Comparison of ENCODE assay signal across 8 cellular contexts in the genomic region with DNA sequence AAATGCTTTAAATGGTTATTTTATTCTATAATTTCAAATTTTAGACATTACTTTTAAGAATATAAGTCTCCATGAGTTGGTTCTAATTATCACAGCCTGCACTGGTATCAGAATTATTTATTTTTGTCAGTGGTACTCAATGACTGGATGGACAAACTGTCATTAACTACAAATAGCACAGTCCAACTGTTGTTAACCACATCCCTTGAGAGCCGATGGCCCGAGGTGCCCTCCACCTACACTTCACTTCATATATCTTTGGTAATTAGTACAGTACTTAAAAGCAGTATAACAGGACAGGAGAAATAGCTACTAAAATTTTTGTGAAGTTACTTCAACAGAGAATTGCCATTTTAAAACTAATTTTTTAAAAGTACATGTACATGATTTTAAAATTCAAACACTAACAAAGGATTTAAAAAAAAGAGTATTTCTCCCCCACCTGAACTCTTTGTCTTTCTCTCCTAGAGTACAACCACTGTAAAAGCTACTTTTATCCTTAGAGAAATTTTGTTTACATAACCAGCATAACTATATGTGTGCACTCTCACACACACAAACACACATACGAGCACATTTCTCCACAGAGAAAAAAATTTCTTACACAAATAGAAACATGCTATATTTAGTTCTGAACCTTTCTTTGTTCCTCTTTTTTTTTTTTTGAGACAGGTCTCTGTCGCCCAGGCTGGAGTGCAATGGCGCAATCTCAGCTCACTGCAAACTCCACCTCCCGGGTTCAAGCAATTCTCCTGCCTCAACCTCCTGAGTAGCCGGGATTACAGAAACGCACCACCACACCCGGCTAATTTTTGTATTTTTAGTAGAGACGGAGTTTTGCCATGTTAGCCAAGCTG. TPM values are rescaled to one million over a fixed set of nuclear protein-coding genes. Genes with fewer than 3 reads are reported as not detected.
DNase-seq lines count a peak whose midpoint lies in the region; ATAC-seq and TF ChIP-seq lines count a peak whose summit lies in the region.

No MANE protein-coding gene starts in this region.

- no peak overlapping the region for H2BK120ac ChIP-seq in neuronal stem cell (ENCODE audit: low read depth, low read length)

- H3K27ac ChIP-seq in CD4-positive, alpha-beta memory T cell (ENCODE audit: low read depth, low read length) = no peak overlapping the region
- H3K27ac ChIP-seq in breast epithelium (peak overlapping the region; percentile 29 to 63), neuronal stem cell (replicated peaks; ENCODE audit: low read length) (no peak overlapping the region)

- H3K4me1 Mint-ChIP-seq in CD4-positive, alpha-beta memory T cell = peaks cover 43 to 84% (median 63%) of the 10 kb centered on the region in 4 donors

- CTCF ChIA-PET in CD4-positive, alpha-beta memory T cell (lab: Charles Lee; ENCODE audit: partially characterized antibody) = interaction anchor here (1.2 to 1.8 kb wide), 3 partner anchors 7 to 43 kb away, joined by 3 to 5 read pairs (median 3); no protein-coding TSS in a partner anchor

- peaks cover 64% of the 10 kb centered on the region for H3K4me1 ChIP-seq in CD4-positive, alpha-beta memory T cell (ENCODE audit: insufficient read depth, low read length)
- H3K4me1 ChIP-seq in breast epithelium = peaks cover 0 to 10% of the 10 kb centered on the region in 2 donors
- H3K4me1 ChIP-seq in neuronal stem cell (ENCODE audit: control insufficient read depth in 2 of 2, insufficient read depth in 1 of 2, low read depth in 1 of 2, low read length in 2 of 2) = peaks cover 1% of the 10 kb centered on the region in 2 donors

- H4K8ac ChIP-seq in neuronal stem cell (ENCODE audit: low read depth, low read length) = no peak overlapping the region

- H3K27me3 Mint-ChIP-seq in CD4-positive, alpha-beta memory T cell = no peaks in the 10 kb centered on the region

- POLR2A ChIA-PET in CD4-positive, alpha-beta memory T cell (lab: Charles Lee; ENCODE audit: partially characterized antibody) = no interaction called here

- H4K91ac ChIP-seq in neuronal stem cell (ENCODE audit: low read depth, low read length, poor library complexity) = no peak overlapping the region

- H3K36me3 ChIP-seq in CD4-positive, alpha-beta memory T cell (ENCODE audit: insufficient read depth, low read length) = no peaks in the 10 kb centered on the region
- no peaks in the 10 kb centered on the region for H3K36me3 ChIP-seq in breast epithelium
- no peaks in the 10 kb centered on the region for H3K36me3 ChIP-seq in MG63
- peaks cover 2 to 6% of the 10 kb centered on the region in 2 donors for H3K36me3 ChIP-seq in neuronal stem cell (replicated peaks in 1 of 2; ENCODE audit: control insufficient read depth in 2 of 2, insufficient read depth in 2 of 2, low read length in 2 of 2)

- no peaks in the 10 kb centered on the region for H3K9me3 ChIP-seq in CD4-positive, alpha-beta memory T cell (ENCODE audit: control insufficient read depth in 1 of 2, low read length in 2 of 2)
- H3K9me3 ChIP-seq in breast epithelium = no peaks in the 10 kb centered on the region
- no peaks in the 10 kb centered on the region for H3K9me3 ChIP-seq in MG63
- peaks cover 2 to 3% of the 10 kb centered on the region in 2 donors for H3K9me3 ChIP-seq in neuronal stem cell (replicated peaks in 1 of 2; ENCODE audit: control insufficient read depth in 2 of 2, insufficient read depth in 1 of 2, low read depth in 1 of 2, low read length in 2 of 2)

- H3K9ac ChIP-seq in neuronal stem cell (ENCODE audit: low read depth, low read length, poor library complexity) = no peak overlapping the region

- DNase-seq in CD4-positive, alpha-beta memory T cell = no peak
- no peak for DNase-seq in breast epithelium (ENCODE audit: low spot score in 2 of 2)
- DNase-seq in MG63 = no peak
- DNase-seq in SW480 (ENCODE audit: low spot score) = no peak
- no peak for DNase-seq in neuronal stem cell (ENCODE audit: low spot score)
- DNase-seq in SHP77 (lab: John Stamatoyannopoulos, UW) = no peak

- no peaks in the 10 kb centered on the region for H3K27me3 ChIP-seq in CD4-positive, alpha-beta memory T cell (ENCODE audit: insufficient read depth, low read length)
- no peaks in the 10 kb centered on the region for H3K27me3 ChIP-seq in breast epithelium
- H3K27me3 ChIP-seq in MG63 = no peaks in the 10 kb centered on the region
- no peaks in the 10 kb centered on the region for H3K27me3 ChIP-seq in neuronal stem cell (ENCODE audit: control insufficient read depth in 3 of 3, insufficient read depth in 3 of 3, low read depth in 1 of 3, low read length in 3 of 3)

- H3K14ac ChIP-seq in neuronal stem cell (ENCODE audit: low read length) = no peak overlapping the region

- TF ChIP-seq POLR2A in breast epithelium (IDR thresholded peaks at IDR 0.05) = no peak

- no peak overlapping the region for H2AFZ ChIP-seq in neuronal stem cell (ENCODE audit: low read length)

- no peak overlapping the region for H2BK12ac ChIP-seq in neuronal stem cell (ENCODE audit: low read length)

- peak overlapping the region in 6 of 7 donors; percentile 67 to 92 (median 90) for H3K27ac Mint-ChIP-seq in CD4-positive, alpha-beta memory T cell

- no peak overlapping the region for H3K4ac ChIP-seq in neuronal stem cell (ENCODE audit: low read length)

- TF ChIP-seq CTCF in breast epithelium (IDR thresholded peaks at IDR 0.05) = no peak

- H2BK5ac ChIP-seq in neuronal stem cell (ENCODE audit: low read length) = no peak overlapping the region

- no peak overlapping the region for H3K23ac ChIP-seq in neuronal stem cell (ENCODE audit: low read depth, low read length, poor library complexity)

- no peak overlapping the region for H3K18ac ChIP-seq in neuronal stem cell (ENCODE audit: low read length)

- no peaks in the 10 kb centered on the region for H3K79me1 ChIP-seq in neuronal stem cell (ENCODE audit: low read depth, low read length)

- peaks cover 0 to 7% (median 0%) of the 10 kb centered on the region in 8 donors for H3K9me3 Mint-ChIP-seq in CD4-positive, alpha-beta memory T cell

- H2AK5ac ChIP-seq in neuronal stem cell (ENCODE audit: low read depth, low read length) = no peak overlapping the region

- peak overlapping the region in 1 of 2 donors; percentile 21 for H3K4me3 ChIP-seq in CD4-positive, alpha-beta memory T cell (ENCODE audit: low read length in 2 of 2)
- H3K4me3 ChIP-seq in breast epithelium = peak overlapping the region in 2 of 3 donors; percentile 26 to 36
- no peak overlapping the region for H3K4me3 ChIP-seq in MG63
- H3K4me3 ChIP-seq in neuronal stem cell (ENCODE audit: low read length in 2 of 2) = no peak overlapping the region

- no CpG with 5 or more reads among the region's 10 CpGs for WGBS in neuronal stem cell (ENCODE audit: extremely low coverage in 2 of 2, insufficient read length in 2 of 2, insufficient replicate concordance in 1 of 2), 2 donors

- no peak overlapping the region for H2BK15ac ChIP-seq in neuronal stem cell (ENCODE audit: low read length)

- H3K4me2 ChIP-seq in neuronal stem cell (ENCODE audit: insufficient read depth, low read length, poor library complexity, severe bottlenecking) = no peak overlapping the region

- H3K4me3 Mint-ChIP-seq in CD4-positive, alpha-beta memory T cell = peak overlapping the region in 7 of 8 donors; percentile 0 to 79 (median 60)

- H3K36me3 Mint-ChIP-seq in CD4-positive, alpha-beta memory T cell = peaks cover 36 to 52% of the 10 kb centered on the region in 2 donors

- ATAC-seq in GM19397 (IDR thresholded peaks at IDR 0.05; ENCODE audit: unreplicated experiment) (peak; percentile 52), HG03280 (IDR thresholded peaks at IDR 0.05; ENCODE audit: unreplicated experiment) (peak; percentile 65)

- intact Hi-C loops in CD4-positive, alpha-beta memory T cell (cut with micrococcal nuclease) = no loop called here
- intact Hi-C loops in breast epithelium (cut with DNase I; ENCODE audit: low total_unique reads) = no loop called here

RNA-seq across cellular contexts. Expression of gene TIFA, which starts 6.5 kb away (rescaled TPM):
- 10 to 100 TPM; 30.1 to 30.7 TPM for total RNA-seq in CD4-positive, alpha-beta memory T cell
- polyA plus RNA-seq in CD4-positive, alpha-beta memory T cell = 10 to 100 TPM; 49.7 to 54.2 TPM
- total RNA-seq in breast epithelium = 10 to 100 TPM in 2 of 3 donors, 1 to 10 TPM in 1; 2.6 to 27.1 (median 16.7) TPM
- total RNA-seq in MG63 (2014; rRNA removed; shearing (Covaris generic); ENCODE audit: low replicate concordance) = 4.1 and 7.6 TPM in 2 replicates
- 4.0 TPM for polyA plus RNA-seq in neuronal stem cell (2013, experiment 1 of 2)
- 4.7 TPM for polyA plus RNA-seq in neuronal stem cell (2013, experiment 2 of 2)

RNA-seq across cellular contexts. Expression of gene ALPK1, which starts 17.9 kb away (rescaled TPM):
- 10 to 100 TPM; 16.3 to 18.6 TPM for total RNA-seq in CD4-positive, alpha-beta memory T cell
- polyA plus RNA-seq in CD4-positive, alpha-beta memory T cell = 1 to 10 TPM; 3.9 to 4.1 TPM
- 10 to 100 TPM; 20.5 to 59.3 (median 53.3) TPM for total RNA-seq in breast epithelium
- 2.1 and 8.8 TPM in 2 replicates for total RNA-seq in MG63 (2014; rRNA removed; shearing (Covaris generic); ENCODE audit: low replicate concordance)
- polyA plus RNA-seq in neuronal stem cell (2013, experiment 1 of 2) = 0.17 TPM
- 0.14 TPM for polyA plus RNA-seq in neuronal stem cell (2013, experiment 2 of 2)

RNA-seq across cellular contexts. Expression of gene AP1AR, which starts 47.7 kb away (rescaled TPM):
- total RNA-seq in CD4-positive, alpha-beta memory T cell = 10 to 100 TPM; 20.3 to 22.8 TPM
- polyA plus RNA-seq in CD4-positive, alpha-beta memory T cell = 10 to 100 TPM; 22.9 to 25.3 TPM
- total RNA-seq in breast epithelium = 10 to 100 TPM; 20.2 to 36.1 (median 23.6) TPM
- 17.5 and 23.9 TPM in 2 replicates for total RNA-seq in MG63 (2014; rRNA removed; shearing (Covaris generic); ENCODE audit: low replicate concordance)
- 12.4 TPM for polyA plus RNA-seq in neuronal stem cell (2013, experiment 1 of 2)
- polyA plus RNA-seq in neuronal stem cell (2013, experiment 2 of 2) = 12.1 TPM

Comparison
In these comparisons a context has a peak if more than half of its experiments do, and no peak if none do; other contexts are left out.
1. H3K27ac ChIP-seq: peak in breast epithelium (2 of 2); none in CD4-positive, alpha-beta memory T cell (single experiment) and neuronal stem cell (single experiment).
2. H3K4me3 ChIP-seq: peak in breast epithelium (2 of 3); none in MG63 (single experiment) and neuronal stem cell (0 of 2).